Comparison of ENCODE assay signal across 33 cellular contexts in the genomic region with DNA sequence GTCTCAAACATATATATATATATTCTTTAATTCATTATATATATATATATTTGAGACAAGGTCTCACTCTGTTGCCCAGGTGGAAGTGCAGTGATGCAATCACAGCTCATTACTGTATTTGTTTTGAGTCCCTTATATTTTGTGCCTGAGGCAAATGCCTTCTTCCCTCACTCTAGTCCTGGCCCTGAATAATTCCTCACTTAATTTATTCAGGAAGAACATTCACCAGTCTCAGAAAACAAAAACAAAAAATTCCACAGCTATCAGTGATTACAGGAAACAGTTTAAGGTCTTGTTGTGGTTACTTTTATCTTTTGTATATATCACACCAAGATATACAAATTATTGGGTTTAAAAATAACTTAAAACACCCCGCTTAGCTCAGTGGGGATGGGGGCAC.
DNase-seq lines count a peak whose midpoint lies in the region; ATAC-seq, FAIRE-seq and TF ChIP-seq lines count a peak whose summit lies in the region.
"Had no signal": no experiment of that assay in that cellular context is flagged by ENCODE, and none has a peak within 500 bp of the region (broad histone marks: within the 10 kb centered on the region; RNA-seq: fewer than 3 reads in every experiment).

No MANE protein-coding gene starts in this region.

- in situ Hi-C loops in HepG2 (cut with HindIII; ENCODE audit: extremely low pct_ligation_motif_present, low pct_unique_long_range_greater_than_20kb) = no loop called here

- TF ChIP-seq POLR2A in HepG2 (IDR thresholded peaks at IDR 0.05; ENCODE audit: insufficient read depth in 1 of 2, low read depth in 2 of 2, low read length in 2 of 2) = no peak
- no peak for TF ChIP-seq POLR2A in right lobe of liver (IDR thresholded peaks at IDR 0.05)
- no peak for TF ChIP-seq POLR2A in stomach (IDR thresholded peaks at IDR 0.05)

- no peak for TF ChIP-seq EP300 in HepG2 (IDR thresholded peaks at IDR 0.05; ENCODE audit: low read depth in 2 of 2, low read length in 2 of 2)
- no peak for TF ChIP-seq EP300 in HepG2 (CRISPR knock-in tag; IDR thresholded peaks at IDR 0.05; ENCODE audit: borderline replicate concordance)
- TF ChIP-seq EP300 in stomach (IDR thresholded peaks at IDR 0.05) = no peak

- WGBS in HepG2 (ENCODE audit: low lambda C conversion rate) = 100% methylated on average over 1 of the region's 1 CpG
- WGBS in right lobe of liver (ENCODE audit: insufficient coverage, low coverage, low lambda C conversion rate, missing lambda C conversion rate) = 67% methylated on average over 1 of the region's 1 CpG
- WGBS in stomach, 5 donors = 70 to 90% (median 75%) methylated on average over 1 of the region's 1 CpG

- no peaks in the 10 kb centered on the region for H4K20me1 ChIP-seq in HepG2 (ENCODE audit: insufficient read depth, low read length)

- H3K79me2 ChIP-seq in HepG2 (ENCODE audit: insufficient read depth, low read length) = no peaks in the 10 kb centered on the region

- H3K27me3 ChIP-seq in HepG2 (ENCODE audit: control insufficient read depth in 1 of 2, insufficient read depth in 2 of 2, low read length in 2 of 2) = no peaks in the 10 kb centered on the region
- no peaks in the 10 kb centered on the region for H3K27me3 ChIP-seq in right lobe of liver
- H3K27me3 ChIP-seq in adipocyte (replicated peaks; ENCODE audit: control insufficient read depth, insufficient read depth, low read length) = no peaks in the 10 kb centered on the region
- no peaks in the 10 kb centered on the region for H3K27me3 ChIP-seq in stomach
- H3K27me3 ChIP-seq: ascending aorta, sigmoid colon, thyroid gland had no signal

- H3K9me3 Mint-ChIP-seq in Calu3 (ENCODE audit: low read depth, unreplicated experiment) = no peaks in the 10 kb centered on the region
- H3K9me3 Mint-ChIP-seq: activated naive CD4-positive, alpha-beta T cell treated with anti-CD3 and anti-CD28 coated beads, Interleukin-2, amount 50 U/mL, for 24 hours; central memory CD8-positive, alpha-beta T cell had no signal

- H3K4me1 ChIP-seq in HepG2 (ENCODE audit: insufficient read depth, low read length) (no peaks in the 10 kb centered on the region), right lobe of liver (no peaks in the 10 kb centered on the region), adipocyte (ENCODE audit: control insufficient read depth, insufficient read depth, low read length) (no peaks in the 10 kb centered on the region), stomach (no peaks in the 10 kb centered on the region)
- H3K4me1 ChIP-seq: A549, ascending aorta, prostate gland, sigmoid colon, thyroid gland had no signal

- no peak for ATAC-seq in HepG2
- no peak for ATAC-seq in right lobe of liver
- ATAC-seq: A549; GM12878; naive thymus-derived CD8-positive, alpha-beta T cell had no signal

- H3K9me3 ChIP-seq in HepG2 (ENCODE audit: low read length) (no peaks in the 10 kb centered on the region), right lobe of liver (no peaks in the 10 kb centered on the region), adipocyte (ENCODE audit: control insufficient read depth, low read length) (no peaks in the 10 kb centered on the region), stomach (peaks cover 0 to 12% (median 2%) of the 10 kb centered on the region in 4 donors)
- H3K9me3 ChIP-seq: A549, prostate gland, thyroid gland had no signal

- POLR2A ChIA-PET in HepG2 (lab: Yijun Ruan, JAX) = no interaction called here

- H3K4me3 Mint-ChIP-seq in Calu3 (ENCODE audit: low read depth, unreplicated experiment) = no peak overlapping the region
- H3K4me3 Mint-ChIP-seq: activated naive CD4-positive, alpha-beta T cell treated with anti-CD3 and anti-CD28 coated beads, Interleukin-2, amount 50 U/mL, for 24 hours; CD4-positive, alpha-beta T cell; central memory CD8-positive, alpha-beta T cell; naive thymus-derived CD8-positive, alpha-beta T cell had no signal

- H3K4me3 ChIP-seq in HepG2 (replicated peaks in 1 of 3; ENCODE audit: insufficient read depth in 1 of 3, low read depth in 2 of 3, low read length in 3 of 3) = no peak overlapping the region
- no peak overlapping the region for H3K4me3 ChIP-seq in right lobe of liver
- no peak overlapping the region for H3K4me3 ChIP-seq in adipocyte (ENCODE audit: low read length)
- H3K4me3 ChIP-seq in fibroblast of pulmonary artery (replicated peaks; ENCODE audit: low read depth, low read length) = no peak overlapping the region
- H3K4me3 ChIP-seq in foreskin fibroblast (ENCODE audit: low read depth in 1 of 2, low read length in 2 of 2) = no peak overlapping the region
- no peak overlapping the region for H3K4me3 ChIP-seq in stomach
- H3K4me3 ChIP-seq: A549, ascending aorta, GM12878, prostate gland, sigmoid colon, thyroid gland had no signal

- H3K9ac ChIP-seq in HepG2 (ENCODE audit: insufficient read depth, low read depth, low read length) = no peak overlapping the region
- no peak overlapping the region for H3K9ac ChIP-seq in adipocyte (ENCODE audit: low read length)

- no peak for TF ChIP-seq CTCF in HepG2 (CRISPR knock-in tag; IDR thresholded peaks at IDR 0.05)
- TF ChIP-seq CTCF in right lobe of liver (IDR thresholded peaks at IDR 0.05) = no peak
- no peak for TF ChIP-seq CTCF in fibroblast of pulmonary artery (IDR thresholded peaks at IDR 0.05; ENCODE audit: low read length, missing control alignments)
- no peak for TF ChIP-seq CTCF in Calu3 (IDR thresholded peaks at IDR 0.05; ENCODE audit: unreplicated experiment)
- no peak for TF ChIP-seq CTCF in foreskin fibroblast (IDR thresholded peaks at IDR 0.05; ENCODE audit: low read depth, low read length)
- no peak for TF ChIP-seq CTCF in stomach (IDR thresholded peaks at IDR 0.05)

- no peak overlapping the region for H3K27ac Mint-ChIP-seq in Calu3 (ENCODE audit: unreplicated experiment)
- H3K27ac Mint-ChIP-seq: activated naive CD4-positive, alpha-beta T cell treated with anti-CD3 and anti-CD28 coated beads, Interleukin-2, amount 50 U/mL, for 24 hours; activated T-helper 2 cell treated with anti-CD3 and anti-CD28 coated beads, Interferon-gamma antibody, Interleukin-2, Interleukin-4, amounts not matched to agents 10 μg/mL and 5 μg/mL and 100 μg/mL, durations not matched to agents 14 hours and 24 hours and 36 hours; CD4-positive, alpha-beta T cell; naive thymus-derived CD8-positive, alpha-beta T cell had no signal

- no peak for TF ChIP-seq RAD21 in HepG2 (CRISPR knock-in tag; IDR thresholded peaks at IDR 0.05)

- no peak overlapping the region for H3K4me2 ChIP-seq in HepG2 (ENCODE audit: low read depth, low read length)
- H3K4me2 ChIP-seq: A549 had no signal

- H3K27me3 Mint-ChIP-seq in Calu3 (ENCODE audit: unreplicated experiment) = no peaks in the 10 kb centered on the region
- H3K27me3 Mint-ChIP-seq: activated naive CD4-positive, alpha-beta T cell treated with anti-CD3 and anti-CD28 coated beads, Interleukin-2, amount 50 U/mL, for 24 hours; CD4-positive, alpha-beta T cell; central memory CD8-positive, alpha-beta T cell; naive thymus-derived CD8-positive, alpha-beta T cell had no signal

- CTCF ChIA-PET in HepG2 (lab: Yijun Ruan, JAX; ENCODE audit: low intra/inter-chr PET ratio, low total read pairs) (no interaction called here), Calu3 (lab: Charles Lee) (interaction anchor here (0.5 kb wide), 1 partner anchor 9 kb away, joined by 4 read pairs; no protein-coding TSS in a partner anchor)

- intact Hi-C loops in HepG2 (cut with micrococcal nuclease; ENCODE audit: unreplicated experiment) (loop anchor here (5.0 kb wide), 1 partner anchor 105 kb away; no protein-coding TSS in a partner anchor), right lobe of liver (cut with DNase I) (no loop called here), Calu3 (cut with micrococcal nuclease; ENCODE audit: unreplicated experiment) (no loop called here), stomach (cut with DNase I; ENCODE audit: low total_unique reads) (no loop called here)

- H3K36me3 ChIP-seq in HepG2 (replicated peaks in 1 of 2; ENCODE audit: control insufficient read depth in 1 of 2, insufficient read depth in 2 of 2, low read length in 2 of 2) (no peaks in the 10 kb centered on the region; a peak in 1 of 5 replicates), right lobe of liver (no peaks in the 10 kb centered on the region), adipocyte (ENCODE audit: control insufficient read depth, insufficient read depth, low read length, severe bottlenecking) (peaks cover 23% of the 10 kb centered on the region), stomach (peaks cover 0 to 61% (median 38%) of the 10 kb centered on the region in 4 donors)
- H3K36me3 ChIP-seq: prostate gland had no signal

- no TSS peak for BruUV-seq in HepG2 (replicated peaks; lab: Mats Ljungman, UMichigan)
- BruUV-seq in Calu3 (replicated peaks; lab: Mats Ljungman, UMichigan) = no TSS peak

- DNase-seq in HepG2 (ENCODE audit: low spot score) (no peak), right lobe of liver (no peak), adipocyte (ENCODE audit: low read depth) (peak; percentile 15), fibroblast of pulmonary artery (ENCODE audit: low read depth) (peak; percentile 1), renal cortical epithelial cell (ENCODE audit: low read depth) (peak; percentile 85), Calu3 (no peak), foreskin fibroblast (no peak), stomach (no peak)
- DNase-seq: activated CD4-positive, alpha-beta T cell treated with anti-CD3 and anti-CD28 coated beads for 4 hours; CD4-positive, alpha-beta T cell; H7; KG1; naive thymus-derived CD8-positive, alpha-beta T cell; NCI-H2029 treated with DMSO at 0.1 percent for 48 hours; NCI-H748 treated with DMSO at 0.1 percent for 48 hours; nucleus accumbens; SIG-M5; sigmoid colon; stimulated activated CD4-positive, alpha-beta T cell treated with anti-CD3 and anti-CD28 coated beads, Interleukin-12 subunit alpha, Interleukin-12 subunit beta, amount 100 ng/mL, for 4 hours; stimulated activated CD4-positive, alpha-beta T cell treated with anti-CD3 and anti-CD28 coated beads, Interleukin-2, amount 100 ng/mL, for 48 hours; T1000; thyroid gland had no signal

- no peak overlapping the region for H3K27ac ChIP-seq in HepG2 (ENCODE audit: extremely low read length, insufficient read depth, low read length)
- H3K27ac ChIP-seq in right lobe of liver = no peak overlapping the region
- H3K27ac ChIP-seq in stomach = no peak overlapping the region
- H3K27ac ChIP-seq: A549, ascending aorta, prostate gland, sigmoid colon, thyroid gland, VCaP had no signal

- no peak for FAIRE-seq in HepG2 (lab: Jason Lieb, UNC)
- FAIRE-seq: A549, D721Med, GM12878, keratinocyte, RCC 7860 had no signal

- H3K4me1 Mint-ChIP-seq in Calu3 (ENCODE audit: low read depth, unreplicated experiment) = no peaks in the 10 kb centered on the region
- H3K4me1 Mint-ChIP-seq: activated naive CD4-positive, alpha-beta T cell treated with anti-CD3 and anti-CD28 coated beads, Interleukin-2, amount 50 U/mL, for 24 hours; central memory CD8-positive, alpha-beta T cell had no signal

- H2AFZ ChIP-seq in HepG2 (ENCODE audit: low read length) = no peak overlapping the region

- no peaks in the 10 kb centered on the region for H3K36me3 Mint-ChIP-seq in Calu3 (ENCODE audit: insufficient read depth, unreplicated experiment)

TF ChIP-seq in HepG2, 621 proteins besides CTCF, POLR2A, EP300 and RAD21:
- TF ChIP-seq ZNF768 (CRISPR knock-in tag; IDR thresholded peaks at IDR 0.05) (no peak), CEBPB (IDR thresholded peaks at IDR 0.05; ENCODE audit: borderline replicate concordance, low read depth, low read length) (0 out of 2 replicates have a peak, but pooled peaks have one; percentile 3), KLF11 (CRISPR knock-in tag; IDR thresholded peaks at IDR 0.05) (no peak)
TF ChIP-seq in HepG2: peak in this region for 1.

Comparison
In these comparisons a context has a peak if more than half of its experiments do, and no peak if none do; other contexts are left out.
1. DNase-seq: peak in adipocyte (single experiment), fibroblast of pulmonary artery (single experiment) and renal cortical epithelial cell (single experiment); none in HepG2 (single experiment), right lobe of liver (0 of 3), Calu3 (single experiment), foreskin fibroblast (0 of 2) and stomach (single experiment).